1 cellular context compared by ENCODE assay signal in the genomic region with DNA sequence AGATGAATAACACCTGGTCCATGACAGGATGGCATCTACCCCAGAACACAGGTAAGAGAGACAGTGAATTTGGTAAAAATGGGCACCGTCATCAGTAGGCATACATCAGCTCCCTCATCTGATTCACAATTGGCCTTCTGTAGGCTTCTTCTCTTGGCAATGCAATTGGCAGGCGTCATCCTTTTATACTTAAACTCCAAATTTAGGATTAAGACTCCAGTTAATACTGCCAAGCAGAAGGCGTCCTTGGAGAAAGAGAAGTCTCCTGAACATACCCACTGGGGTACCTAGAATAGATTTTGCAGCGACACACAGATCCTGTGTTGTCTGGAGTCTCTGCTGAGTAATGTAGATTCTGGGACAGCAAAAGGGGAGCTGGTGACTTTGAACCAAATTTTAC.
TF ChIP-seq lines count a peak whose summit lies in the region.

No MANE protein-coding gene starts in this region.

TF ChIP-seq in SK-N-SH, 30 proteins besides CTCF, POLR2A, EP300 and RAD21 (continued from another document):
- TF ChIP-seq, protein P1, sequence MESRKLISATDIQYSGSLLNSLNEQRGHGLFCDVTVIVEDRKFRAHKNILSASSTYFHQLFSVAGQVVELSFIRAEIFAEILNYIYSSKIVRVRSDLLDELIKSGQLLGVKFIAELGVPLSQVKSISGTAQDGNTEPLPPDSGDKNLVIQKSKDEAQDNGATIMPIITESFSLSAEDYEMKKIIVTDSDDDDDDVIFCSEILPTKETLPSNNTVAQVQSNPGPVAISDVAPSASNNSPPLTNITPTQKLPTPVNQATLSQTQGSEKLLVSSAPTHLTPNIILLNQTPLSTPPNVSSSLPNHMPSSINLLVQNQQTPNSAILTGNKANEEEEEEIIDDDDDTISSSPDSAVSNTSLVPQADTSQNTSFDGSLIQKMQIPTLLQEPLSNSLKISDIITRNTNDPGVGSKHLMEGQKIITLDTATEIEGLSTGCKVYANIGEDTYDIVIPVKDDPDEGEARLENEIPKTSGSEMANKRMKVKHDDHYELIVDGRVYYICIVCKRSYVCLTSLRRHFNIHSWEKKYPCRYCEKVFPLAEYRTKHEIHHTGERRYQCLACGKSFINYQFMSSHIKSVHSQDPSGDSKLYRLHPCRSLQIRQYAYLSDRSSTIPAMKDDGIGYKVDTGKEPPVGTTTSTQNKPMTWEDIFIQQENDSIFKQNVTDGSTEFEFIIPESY (IDR thresholded peaks at IDR 0.05; ENCODE audit: borderline replicate concordance, low read depth), result no peak
- no peak for TF ChIP-seq RCOR1 (IDR thresholded peaks at IDR 0.05; ENCODE audit: low read length)
- TF ChIP-seq POLR2AphosphoS5 (IDR thresholded peaks at IDR 0.05; ENCODE audit: low read depth, low read length), result no peak
- TF ChIP-seq RXRA (IDR thresholded peaks at IDR 0.05; ENCODE audit: borderline replicate concordance, low read depth), result no peak
TF ChIP-seq in SK-N-SH: peak in this region for 0.
